15 cellular contexts compared by ENCODE assay signal in genomic region chr10:125054216-125054615, GRCh38.
"Had no signal": no experiment of that assay in that cellular context is flagged by ENCODE, and none has a peak within 500 bp of the region (broad histone marks: within the 10 kb centered on the region; RNA-seq: fewer than 3 reads in every experiment).

No MANE protein-coding gene starts in this region.

- H3K27ac ChIP-seq: body of pancreas, left lung, neutrophil, right lobe of liver, spleen had no signal

- H3K4me3 ChIP-seq: adrenal gland, body of pancreas, left lung, right lobe of liver, spleen had no signal

- H3K9me3 ChIP-seq: adrenal gland, body of pancreas, left lung, neutrophil, right lobe of liver had no signal

- H3K36me3 ChIP-seq: adrenal gland, left lung, right lobe of liver, spleen had no signal

- DNase-seq: activated CD4-positive, alpha-beta T cell treated with anti-CD3 and anti-CD28 coated beads, Interleukin-2, amount 10 ng/mL, durations not matched to agents 7 days and 5 days; activated CD4-positive, CD25-positive, alpha-beta regulatory T cell; activated naive CD4-positive, alpha-beta T cell treated with anti-CD3 and anti-CD28 coated beads, Interleukin-2, amount 50 U/mL, for 16 hours; activated T-cell treated with anti-CD3 and anti-CD28 coated beads for 4 hours; adrenal gland; body of pancreas; endodermal cell; mesendoderm; right lobe of liver; spleen; stimulated activated CD4-positive, alpha-beta T cell treated with anti-CD3 and anti-CD28 coated beads, Interleukin-1b, Interleukin-23, amount 100 ng/mL, for 48 hours; stimulated activated naive CD4-positive, alpha-beta T cell; T-helper 2 cell had no signal

- H3K27me3 ChIP-seq: adrenal gland, body of pancreas, left lung, neutrophil, right lobe of liver had no signal
